22 cellular contexts compared by ENCODE assay signal in genomic region chr21:29534448-29534847, GRCh38.
"Had no signal": no experiment of that assay in that cellular context is flagged by ENCODE, and none has a peak within 500 bp of the region (broad histone marks: within the 10 kb centered on the region; RNA-seq: fewer than 3 reads in every experiment).

No MANE protein-coding gene starts in this region.

- FAIRE-seq: K562 had no signal

- H3K4me3 Mint-ChIP-seq: activated CD4-positive, alpha-beta T cell treated with anti-CD3 and anti-CD28 coated beads, Interleukin-2, amount 10 ng/mL, durations not matched to agents 24 days and 14 days; activated CD8-positive, alpha-beta memory T cell treated with anti-CD3 and anti-CD28 coated beads, Interleukin-2, amount 10 ng/mL, durations not matched to agents 7 days and 5 days; activated naive CD8-positive, alpha-beta T cell; activated T-cell treated with anti-CD3 and anti-CD28 coated beads, Interleukin-2, amount 50 U/mL, for 24 hours; T-helper 1 cell treated with Interleukin-12 subunit alpha and Interleukin-12 subunit beta and Interleukin-4 antibody, amounts not matched to agents 30 μg/mL and 1 μg/mL, for 36 hours; WTC11 had no signal

- H3K4me3 ChIP-seq: K562 had no signal

- H3K27me3 Mint-ChIP-seq: activated CD4-positive, alpha-beta T cell treated with anti-CD3 and anti-CD28 coated beads, Interleukin-2, amount 10 ng/mL, durations not matched to agents 24 days and 14 days; activated CD8-positive, alpha-beta memory T cell treated with anti-CD3 and anti-CD28 coated beads, Interleukin-2, amount 10 ng/mL, durations not matched to agents 7 days and 5 days; activated naive CD8-positive, alpha-beta T cell; activated T-cell treated with anti-CD3 and anti-CD28 coated beads, Interleukin-2, amount 50 U/mL, for 24 hours had no signal

- H3K4me1 Mint-ChIP-seq: activated CD4-positive, alpha-beta T cell treated with anti-CD3 and anti-CD28 coated beads, Interleukin-2, amount 10 ng/mL, durations not matched to agents 24 days and 14 days; activated CD8-positive, alpha-beta memory T cell treated with anti-CD3 and anti-CD28 coated beads, Interleukin-2, amount 10 ng/mL, durations not matched to agents 7 days and 5 days; WTC11 had no signal

- H3K36me3 Mint-ChIP-seq: activated CD8-positive, alpha-beta memory T cell treated with anti-CD3 and anti-CD28 coated beads, Interleukin-2, amount 10 ng/mL, durations not matched to agents 7 days and 5 days; WTC11 had no signal

- H3K9me3 Mint-ChIP-seq: activated CD4-positive, alpha-beta T cell treated with anti-CD3 and anti-CD28 coated beads, Interleukin-2, amount 10 ng/mL, durations not matched to agents 24 days and 14 days had no signal

- H3K27ac Mint-ChIP-seq: activated CD4-positive, alpha-beta T cell treated with anti-CD3 and anti-CD28 coated beads, Interleukin-2, amount 10 ng/mL, durations not matched to agents 24 days and 14 days; activated CD8-positive, alpha-beta memory T cell treated with anti-CD3 and anti-CD28 coated beads, Interleukin-2, amount 10 ng/mL, durations not matched to agents 7 days and 5 days; activated naive CD8-positive, alpha-beta T cell; activated T-cell treated with anti-CD3 and anti-CD28 coated beads, Interleukin-2, amount 50 U/mL, for 24 hours; T-helper 1 cell treated with Interleukin-12 subunit alpha and Interleukin-12 subunit beta and Interleukin-4 antibody, amounts not matched to agents 30 μg/mL and 1 μg/mL, for 36 hours; WTC11 had no signal

- DNase-seq: activated CD4-positive, alpha-beta T cell treated with anti-CD3 and anti-CD28 coated beads for 1 hour; activated CD4-positive, alpha-beta T cell treated with anti-CD3 and anti-CD28 coated beads, Interleukin-2, amount 10 ng/mL, durations not matched to agents 24 days and 14 days; activated CD4-positive, alpha-beta T cell treated with anti-CD3 and anti-CD28 coated beads, Interleukin-2, amount 50 U/mL, for 48 hours; activated CD8-positive, alpha-beta memory T cell treated with anti-CD3 and anti-CD28 coated beads, Interleukin-2, amount 10 ng/mL, durations not matched to agents 7 days and 5 days; activated effector memory CD4-positive, alpha-beta T cell treated with anti-CD3 and anti-CD28 coated beads, Interleukin-2, amount 50 U/mL, for 16 hours; activated naive CD4-positive, alpha-beta T cell treated with Interleukin-2 at 50 U/mL for 16 hours; activated T-cell treated with anti-CD3 and anti-CD28 coated beads, Interleukin-2, amount 50 U/mL, for 24 hours; amygdala; Karpas-422; MM.1S; NCI-H1105 treated with DMSO at 0.1 percent for 48 hours; NCI-H1436 treated with DMSO at 0.1 percent for 48 hours; NCI-H187; NCI-H2081; NCI-H524; PC-3; SHP77 treated with DMSO at 0.1 percent for 48 hours; T-helper 9 cell had no signal
